In the genomic region with DNA sequence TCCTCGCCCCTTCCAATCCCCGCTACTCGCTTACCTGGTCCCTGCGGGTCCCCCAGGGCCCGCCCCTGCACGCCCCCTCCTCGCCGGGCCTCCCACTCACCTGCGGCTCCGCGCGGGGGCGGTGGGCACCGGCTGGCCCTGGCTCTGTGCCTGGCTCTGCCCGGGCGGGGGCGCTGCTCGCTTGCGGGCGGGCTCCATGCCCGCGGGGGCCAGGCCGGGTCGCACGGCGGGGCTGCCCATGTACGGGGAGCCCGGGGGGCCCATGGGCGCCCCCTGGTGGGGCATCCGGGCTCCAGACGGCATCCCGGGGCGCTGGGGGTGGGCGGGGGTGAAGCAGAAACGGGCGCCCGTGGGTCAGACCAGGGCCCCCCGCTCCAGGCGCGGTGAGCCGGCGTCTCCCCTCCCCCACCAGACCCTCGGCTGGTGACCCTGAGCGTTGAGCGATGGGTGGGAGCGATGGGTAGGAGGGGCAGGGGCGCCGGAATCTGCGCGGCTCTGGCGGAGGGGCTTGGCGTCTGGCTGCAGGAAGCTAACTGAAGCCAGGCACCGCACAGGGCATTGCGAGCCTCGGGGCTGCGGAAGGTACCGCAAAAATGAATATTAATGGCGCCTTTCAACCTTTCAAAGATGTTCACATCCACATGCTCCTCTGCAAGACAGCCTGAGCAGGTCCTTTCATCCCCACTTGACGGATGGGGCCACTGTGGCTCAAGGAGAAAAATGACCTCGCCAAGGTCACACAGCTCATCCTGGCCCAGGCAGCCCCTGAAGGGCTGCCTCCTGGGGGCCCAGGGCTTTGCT, we compare ENCODE assay signal across 9 cellular contexts. TPM values are rescaled to one million over a fixed set of nuclear protein-coding genes. Genes with fewer than 3 reads are reported as not detected.
DNase-seq lines count a peak whose midpoint lies in the region; ATAC-seq and TF ChIP-seq lines count a peak whose summit lies in the region.
"Had no signal": no experiment of that assay in that cellular context is flagged by ENCODE, and none has a peak within 500 bp of the region (broad histone marks: within the 10 kb centered on the region; RNA-seq: fewer than 3 reads in every experiment).

No MANE protein-coding gene starts in this region.

- H3K36me3 ChIP-seq in Panc1 (ENCODE audit: control insufficient read depth, insufficient read depth, low read length) (no peaks in the 10 kb centered on the region), skeletal muscle tissue (ENCODE audit: control insufficient read depth in 3 of 3, insufficient read depth in 3 of 3, low read length in 3 of 3) (peaks cover 17 to 22% (median 18%) of the 10 kb centered on the region in 3 donors)

- H3K4me1 ChIP-seq in Panc1 (ENCODE audit: control insufficient read depth, insufficient read depth, low read length) (peaks cover 37% of the 10 kb centered on the region), skeletal muscle tissue (ENCODE audit: control insufficient read depth in 3 of 3, insufficient read depth in 3 of 3, low read length in 3 of 3) (peaks cover 59 to 66% (median 59%) of the 10 kb centered on the region in 3 donors)

- peak overlapping the region; percentile 32 to 44 for H3K4me3 ChIP-seq in Panc1 (ENCODE audit: low read depth in 2 of 2, low read length in 2 of 2)
- H3K4me3 ChIP-seq in skeletal muscle tissue (ENCODE audit: low read length in 3 of 3), result peak overlapping the region; percentile 28 to 91 (median 38)

- peaks cover 60% of the 10 kb centered on the region for H3K27me3 Mint-ChIP-seq in activated naive CD4-positive, alpha-beta T cell treated with anti-CD3 and anti-CD28 coated beads, Interleukin-2, amount 10 ng/mL, durations not matched to agents 7 days and 5 days

- no peak overlapping the region for H3K27ac Mint-ChIP-seq in activated naive CD4-positive, alpha-beta T cell treated with anti-CD3 and anti-CD28 coated beads, Interleukin-2, amount 10 ng/mL, durations not matched to agents 7 days and 5 days

- peaks cover 45% of the 10 kb centered on the region for H3K4me1 Mint-ChIP-seq in activated naive CD4-positive, alpha-beta T cell treated with anti-CD3 and anti-CD28 coated beads, Interleukin-2, amount 10 ng/mL, durations not matched to agents 7 days and 5 days

- in situ Hi-C loops in Panc1 (cut with HindIII; ENCODE audit: low pct_unique_long_range_greater_than_20kb, low sequenced_read_pairs), result no loop called here

- intact Hi-C loops in Panc1 (cut with micrococcal nuclease; ENCODE audit: unreplicated experiment) (no loop called here), left ventricle myocardium superior (cut with micrococcal nuclease) (no loop called here)

- H3K27me3 ChIP-seq in Panc1 (ENCODE audit: control insufficient read depth, insufficient read depth, low read length) (no peaks in the 10 kb centered on the region), skeletal muscle tissue (ENCODE audit: control insufficient read depth in 3 of 3, insufficient read depth in 3 of 3, low read length in 3 of 3) (peaks cover 0 to 7% (median 0%) of the 10 kb centered on the region in 3 donors)

- no peaks in the 10 kb centered on the region for H3K9me3 Mint-ChIP-seq in activated naive CD4-positive, alpha-beta T cell treated with anti-CD3 and anti-CD28 coated beads, Interleukin-2, amount 10 ng/mL, durations not matched to agents 7 days and 5 days

- DNase-seq in AG08395 (ENCODE audit: low spot score), result peak; percentile 71
- DNase-seq in Panc1 (ENCODE audit: low read depth, low spot score), result no peak
- DNase-seq in activated naive CD4-positive, alpha-beta T cell treated with anti-CD3 and anti-CD28 coated beads, Interleukin-2, amount 10 ng/mL, durations not matched to agents 7 days and 5 days, result peak; percentile 78
- peak; percentile 75 for DNase-seq in left ventricle myocardium superior

- peak; percentile 51 for ATAC-seq in GM19351 (IDR thresholded peaks at IDR 0.05; ENCODE audit: unreplicated experiment)
- peak; percentile 33 for ATAC-seq in Panc1
- ATAC-seq in left ventricle myocardium superior, result peak; percentile 4
- no peak for ATAC-seq in GM19023 (IDR thresholded peaks at IDR 0.05; ENCODE audit: unreplicated experiment)
- no peak for ATAC-seq in GM18870 (IDR thresholded peaks at IDR 0.05; ENCODE audit: unreplicated experiment)

- CTCF ChIA-PET in Panc1 (lab: Charles Lee), result interaction anchor here (0.6 to 1.0 kb wide), 5 partner anchors 18 to 138 kb away, joined by 3 to 14 read pairs (median 3); no protein-coding TSS in a partner anchor
- CTCF ChIA-PET in activated naive CD4-positive, alpha-beta T cell treated with anti-CD3 and anti-CD28 coated beads, Interleukin-2, amount 10 ng/mL, durations not matched to agents 7 days and 5 days (lab: Charles Lee), result interaction anchor here (0.6 to 3.5 kb wide), 14 partner anchors 11 to 122 kb away, joined by 3 to 39 read pairs (median 6); a partner anchor contains a TSS

- peak overlapping the region; percentile 41 for H3K4me3 Mint-ChIP-seq in activated naive CD4-positive, alpha-beta T cell treated with anti-CD3 and anti-CD28 coated beads, Interleukin-2, amount 10 ng/mL, durations not matched to agents 7 days and 5 days

- H3K9ac ChIP-seq in skeletal muscle tissue (ENCODE audit: low read depth in 1 of 3, low read length in 3 of 3), result peak overlapping the region in 2 of 3 donors; percentile 65 to 97

- no peaks in the 10 kb centered on the region for H3K9me3 ChIP-seq in Panc1 (ENCODE audit: control insufficient read depth, insufficient read depth, low read depth, low read length)
- no peaks in the 10 kb centered on the region for H3K9me3 ChIP-seq in skeletal muscle tissue (ENCODE audit: control insufficient read depth in 3 of 3, low read length in 3 of 3)

- no peaks in the 10 kb centered on the region for H3K36me3 Mint-ChIP-seq in activated naive CD4-positive, alpha-beta T cell treated with anti-CD3 and anti-CD28 coated beads, Interleukin-2, amount 10 ng/mL, durations not matched to agents 7 days and 5 days

- H3K27ac ChIP-seq in Panc1 (ENCODE audit: low read length) (no peak overlapping the region), skeletal muscle tissue (ENCODE audit: low read depth, low read length) (peak overlapping the region; percentile 97)

- POLR2A ChIA-PET in Panc1 (lab: Charles Lee), result no interaction called here

- BruUV-seq in Panc1 (replicated peaks; lab: Mats Ljungman, UMichigan), result no TSS peak

- TF ChIP-seq CTCF in Panc1 (IDR thresholded peaks at IDR 0.05), result peak; percentile 97

RNA-seq across cellular contexts. Expression of a gene that starts 2.9 kb away (rescaled TPM):
- total RNA-seq in Panc1 (2021; ENCODE audit: unreplicated experiment), result 27.8 TPM
- polyA plus RNA-seq in Panc1 (2012; ENCODE audit: insufficient read length), result 35.9 TPM
- 132 TPM for total RNA-seq in left ventricle myocardium superior
- 101 TPM for total RNA-seq in skeletal muscle tissue

RNA-seq across cellular contexts. Expression of a gene that starts 13.3 kb away (rescaled TPM):
- total RNA-seq in Panc1 (2021; ENCODE audit: unreplicated experiment), result 44.9 TPM
- polyA plus RNA-seq in Panc1 (2012; ENCODE audit: insufficient read length), result 43.7 TPM
- 12.1 TPM for total RNA-seq in left ventricle myocardium superior
- 16.2 TPM for total RNA-seq in skeletal muscle tissue

RNA-seq across cellular contexts. Expression of a gene that starts 18.6 kb away (rescaled TPM):
- total RNA-seq in Panc1 (2021; ENCODE audit: unreplicated experiment) (64.4 TPM), left ventricle myocardium superior (27.6 TPM), skeletal muscle tissue (20.9 TPM)
- 53.9 TPM for polyA plus RNA-seq in Panc1 (2012; ENCODE audit: insufficient read length)

RNA-seq across cellular contexts. Expression of a gene that starts 35.3 kb away (rescaled TPM):
- total RNA-seq in Panc1 (2021; ENCODE audit: unreplicated experiment), result not detected
- not detected for polyA plus RNA-seq in Panc1 (2012; ENCODE audit: insufficient read length)
- not detected for total RNA-seq in left ventricle myocardium superior
- not detected for total RNA-seq in skeletal muscle tissue
- total RNA-seq: mononuclear cell had no signal

RNA-seq across cellular contexts. Expression of a gene that starts 58.5 kb away (rescaled TPM):
- total RNA-seq in Panc1 (2021; ENCODE audit: unreplicated experiment), result not detected
- polyA plus RNA-seq in Panc1 (2012; ENCODE audit: insufficient read length), result not detected
- total RNA-seq in left ventricle myocardium superior, result 46.1 TPM
- 3.7 TPM for total RNA-seq in skeletal muscle tissue
- total RNA-seq: mononuclear cell had no signal

Comparison
In these comparisons a context has a peak if more than half of its experiments do, and no peak if none do; other contexts are left out.
1. ATAC-seq: peak in GM19351 (single experiment), Panc1 (single experiment) and left ventricle myocardium superior (single experiment); none in GM19023 (single experiment) and GM18870 (single experiment).